In genomic region chr19:3034194-3034844, GRCh38 we compare ENCODE assay signal across 9 cellular contexts. TPM values are rescaled to one million over a fixed set of nuclear protein-coding genes. Genes with fewer than 3 reads are reported as not detected.
DNase-seq lines count a peak whose midpoint lies in the region; ATAC-seq and TF ChIP-seq lines count a peak whose summit lies in the region.
"Had no signal": no experiment of that assay in that cellular context is flagged by ENCODE, and none has a peak within 500 bp of the region (broad histone marks: within the 10 kb centered on the region; RNA-seq: fewer than 3 reads in every experiment).

No MANE protein-coding gene starts in this region.

- no peak overlapping the region for H3K27ac ChIP-seq in OCI-LY3 (ENCODE audit: low read length)
- no peak overlapping the region for H3K27ac ChIP-seq in neuronal stem cell (replicated peaks; ENCODE audit: low read length)

- no peak for DNase-seq in CD14-positive monocyte (ENCODE audit: low spot score)
- DNase-seq in endothelial cell (ENCODE audit: low spot score): no peak
- no peak for DNase-seq in neuronal stem cell (ENCODE audit: low spot score)
- DNase-seq in activated CD4-positive, CD25-positive, alpha-beta regulatory T cell (lab: John Stamatoyannopoulos, UW): no peak
- DNase-seq: NCI-H1436 had no signal

- H3K27me3 ChIP-seq in OCI-LY3 (ENCODE audit: low read depth, low read length) (peaks cover 18% of the 10 kb centered on the region), neuronal stem cell (ENCODE audit: control insufficient read depth in 3 of 3, insufficient read depth in 3 of 3, low read depth in 1 of 3, low read length in 3 of 3) (peaks cover 2 to 62% (median 59%) of the 10 kb centered on the region in 3 experiments)

- H3K9me3 ChIP-seq in OCI-LY3 (ENCODE audit: insufficient read depth, low read length) (no peaks in the 10 kb centered on the region), neuronal stem cell (replicated peaks in 1 of 2; ENCODE audit: control insufficient read depth in 2 of 2, insufficient read depth in 1 of 2, low read depth in 1 of 2, low read length in 2 of 2) (no peaks in the 10 kb centered on the region)

- intact Hi-C loops in CD14-positive monocyte (cut with micrococcal nuclease): loop anchor here in 1 of 2 donors (10.0 kb wide), 1 partner anchor 60 kb away; the partner anchor contains the start of gene TLE6

- H3K4me1 Mint-ChIP-seq in CD14-positive monocyte (peaks cover 15% of the 10 kb centered on the region), endothelial cell (ENCODE audit: unreplicated experiment) (peaks cover 24% of the 10 kb centered on the region)

- no peaks in the 10 kb centered on the region for H4K20me1 ChIP-seq in OCI-LY3 (ENCODE audit: insufficient read depth, low read length)

- peaks cover 0 to 15% (median 8%) of the 10 kb centered on the region in 7 donors for H3K9me3 Mint-ChIP-seq in CD14-positive monocyte
- no peaks in the 10 kb centered on the region for H3K9me3 Mint-ChIP-seq in endothelial cell (ENCODE audit: unreplicated experiment)

- no peak overlapping the region for H2BK120ac ChIP-seq in neuronal stem cell (ENCODE audit: low read depth, low read length)

- peak overlapping the region; percentile 85; the same call in 1 of the 2 replicates for H3K9ac ChIP-seq in OCI-LY3 (ENCODE audit: low read length)
- H3K9ac ChIP-seq in neuronal stem cell (ENCODE audit: low read depth, low read length, poor library complexity): peak overlapping the region; percentile 63

- no peak overlapping the region for H4K91ac ChIP-seq in neuronal stem cell (ENCODE audit: low read depth, low read length, poor library complexity)

- no peak overlapping the region for H3K4ac ChIP-seq in neuronal stem cell (ENCODE audit: low read length)

- H3K27ac Mint-ChIP-seq in CD14-positive monocyte (peak overlapping the region in 3 of 7 donors; percentile 13 to 92 (median 19)), endothelial cell (ENCODE audit: unreplicated experiment) (no peak overlapping the region)

- H3K79me1 ChIP-seq in neuronal stem cell (ENCODE audit: low read depth, low read length): no peaks in the 10 kb centered on the region

- peak overlapping the region; percentile 12 for H3K18ac ChIP-seq in neuronal stem cell (ENCODE audit: low read length)

- TF ChIP-seq CTCF in CD14-positive monocyte (IDR thresholded peaks at IDR 0.05) (no peak), OCI-LY3 (IDR thresholded peaks at IDR 0.05; ENCODE audit: low read depth, low read length) (no peak), endothelial cell (IDR thresholded peaks at IDR 0.05; ENCODE audit: unreplicated experiment) (no peak)

- ATAC-seq in HG02870 (IDR thresholded peaks at IDR 0.05; ENCODE audit: unreplicated experiment): no peak
- no peak for ATAC-seq in GM21360 (IDR thresholded peaks at IDR 0.05; ENCODE audit: unreplicated experiment)
- ATAC-seq in HG03039 (IDR thresholded peaks at IDR 0.05; ENCODE audit: unreplicated experiment): no peak

- peak overlapping the region; percentile 22 for H2AK5ac ChIP-seq in neuronal stem cell (ENCODE audit: low read depth, low read length)

- H3K4me3 Mint-ChIP-seq in CD14-positive monocyte: peak overlapping the region; percentile 88 to 95
- H3K4me3 Mint-ChIP-seq in endothelial cell (ENCODE audit: unreplicated experiment): peak overlapping the region; percentile 91

- H4K8ac ChIP-seq in neuronal stem cell (ENCODE audit: low read depth, low read length): no peak overlapping the region

- H2BK5ac ChIP-seq in neuronal stem cell (ENCODE audit: low read length): no peak overlapping the region

- H3K4me2 ChIP-seq in OCI-LY3 (ENCODE audit: low read length) (peak overlapping the region; percentile 77), neuronal stem cell (ENCODE audit: insufficient read depth, low read length, poor library complexity, severe bottlenecking) (no peak overlapping the region)

- H3K23ac ChIP-seq in neuronal stem cell (ENCODE audit: low read depth, low read length, poor library complexity): peak overlapping the region; percentile 58

- H3K4me1 ChIP-seq in OCI-LY3 (ENCODE audit: low read length) (peaks cover 10% of the 10 kb centered on the region; the same call in 1 of the 2 replicates), neuronal stem cell (ENCODE audit: control insufficient read depth in 2 of 2, insufficient read depth in 1 of 2, low read depth in 1 of 2, low read length in 2 of 2) (peaks cover 12 to 18% of the 10 kb centered on the region in 2 donors)

- H3K36me3 ChIP-seq in OCI-LY3 (replicated peaks; ENCODE audit: low read depth, low read length): no peaks in the 10 kb centered on the region
- no peaks in the 10 kb centered on the region for H3K36me3 ChIP-seq in neuronal stem cell (replicated peaks in 1 of 2; ENCODE audit: control insufficient read depth in 2 of 2, insufficient read depth in 2 of 2, low read length in 2 of 2)

- H2AFZ ChIP-seq in OCI-LY3 (ENCODE audit: low read depth, low read length): 0 out of 2 replicates have a peak overlapping the region, but pooled peaks have one; percentile 42
- H2AFZ ChIP-seq in neuronal stem cell (ENCODE audit: low read length): peak overlapping the region; percentile 45

- H2BK15ac ChIP-seq in neuronal stem cell (ENCODE audit: low read length): no peak overlapping the region

- no CpG with 5 or more reads among the region's 6 CpGs for WGBS in neuronal stem cell (ENCODE audit: extremely low coverage in 2 of 2, insufficient read length in 2 of 2, insufficient replicate concordance in 1 of 2), 2 donors

- no peak overlapping the region for H3K14ac ChIP-seq in neuronal stem cell (ENCODE audit: low read length)

- H3K79me2 ChIP-seq in OCI-LY3 (ENCODE audit: low read length): no peaks in the 10 kb centered on the region

- peak overlapping the region; percentile 86 for H3K4me3 ChIP-seq in OCI-LY3 (ENCODE audit: low read length)
- H3K4me3 ChIP-seq in neuronal stem cell (ENCODE audit: low read length in 2 of 2): no peak overlapping the region

- H2BK12ac ChIP-seq in neuronal stem cell (ENCODE audit: low read length): no peak overlapping the region

- H3K27me3 Mint-ChIP-seq in CD14-positive monocyte (ENCODE audit: low read depth in 3 of 3) (peaks cover 48 to 65% (median 65%) of the 10 kb centered on the region in 3 donors), endothelial cell (ENCODE audit: unreplicated experiment) (peaks cover 28% of the 10 kb centered on the region)

- H3K36me3 Mint-ChIP-seq in CD14-positive monocyte (peaks cover 0 to 8% of the 10 kb centered on the region in 2 donors), endothelial cell (ENCODE audit: low read depth, unreplicated experiment) (no peaks in the 10 kb centered on the region)

RNA-seq across cellular contexts. Expression of gene TLE2, which starts 5.2 kb away (rescaled TPM):
- polyA plus RNA-seq in CD14-positive monocyte: not detected
- 5.7 TPM for total RNA-seq in endothelial cell (ENCODE audit: unreplicated experiment)
- polyA plus RNA-seq in neuronal stem cell (2013, experiment 1 of 2): 0.36 TPM
- polyA plus RNA-seq in neuronal stem cell (2013, experiment 2 of 2): 0.21 TPM

RNA-seq across cellular contexts. Expression of gene TLE5, which starts 28.0 kb away (rescaled TPM):
- polyA plus RNA-seq in CD14-positive monocyte: 10 to 100 TPM; 27.5 to 34.4 TPM
- total RNA-seq in endothelial cell (ENCODE audit: unreplicated experiment): 343 TPM
- 162 TPM for polyA plus RNA-seq in neuronal stem cell (2013, experiment 1 of 2)
- 164 TPM for polyA plus RNA-seq in neuronal stem cell (2013, experiment 2 of 2)

RNA-seq across cellular contexts. Expression of gene TLE6, which starts 57.0 kb away (rescaled TPM):
- polyA plus RNA-seq in CD14-positive monocyte: not detected
- total RNA-seq in endothelial cell (ENCODE audit: unreplicated experiment): 0.59 TPM
- polyA plus RNA-seq in neuronal stem cell (2013, experiment 1 of 2): 0.88 TPM
- 0.75 TPM for polyA plus RNA-seq in neuronal stem cell (2013, experiment 2 of 2)

RNA-seq across cellular contexts. Expression of gene GNA11, which starts 59.8 kb away (rescaled TPM):
- polyA plus RNA-seq in CD14-positive monocyte: under 1 TPM; 0.25 to 0.37 TPM
- 35.8 TPM for total RNA-seq in endothelial cell (ENCODE audit: unreplicated experiment)
- 19.2 TPM for polyA plus RNA-seq in neuronal stem cell (2013, experiment 1 of 2)
- 20.0 TPM for polyA plus RNA-seq in neuronal stem cell (2013, experiment 2 of 2)
